Comparison of ENCODE assay signal across 2 cellular contexts in the genomic region with DNA sequence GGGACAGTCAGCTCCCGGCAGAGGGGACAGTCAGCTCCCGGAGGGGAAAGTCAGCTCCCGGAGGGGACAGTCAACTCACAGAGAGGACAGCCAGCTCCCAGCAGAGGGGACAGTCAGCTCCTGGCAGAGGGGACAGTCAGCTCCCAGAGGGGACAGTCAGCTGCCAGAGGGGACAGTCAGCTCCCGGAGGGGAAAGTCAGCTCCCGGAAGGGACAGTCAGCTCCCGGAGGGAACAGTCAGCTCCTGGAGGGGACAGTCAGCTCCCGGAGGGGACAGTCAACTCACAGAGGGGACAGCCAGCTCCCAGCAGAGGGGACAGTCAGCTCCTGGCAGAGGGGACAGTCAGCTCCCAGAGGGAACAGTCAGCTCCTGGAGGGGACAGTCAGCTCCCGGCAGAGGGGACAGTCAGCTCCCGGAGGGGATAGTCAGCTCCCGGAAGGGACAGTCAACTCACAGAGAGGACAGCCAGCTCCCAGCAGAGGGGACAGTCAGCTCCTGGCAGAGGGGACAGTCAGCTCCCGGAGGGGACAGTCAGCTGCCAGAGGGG. TPM values are rescaled to one million over a fixed set of nuclear protein-coding genes. Genes with fewer than 3 reads are reported as not detected.
"Had no signal": no experiment of that assay in that cellular context is flagged by ENCODE, and none has a peak within 500 bp of the region (broad histone marks: within the 10 kb centered on the region; RNA-seq: fewer than 3 reads in every experiment).

No MANE protein-coding gene starts in this region.

RNA-seq across cellular contexts. Expression of gene RNF212, which starts 58.6 kb away (rescaled TPM):
- total RNA-seq: G401, GM12878 had no signal
- polyA plus RNA-seq: GM12878 had no signal
